8 cellular contexts compared by ENCODE assay signal in genomic region chr1:99728494-99729235, GRCh38. TPM values are rescaled to one million over a fixed set of nuclear protein-coding genes. Genes with fewer than 3 reads are reported as not detected.
DNase-seq lines count a peak whose midpoint lies in the region; ATAC-seq, FAIRE-seq and TF ChIP-seq lines count a peak whose summit lies in the region.

No MANE protein-coding gene starts in this region.

- H3K4me2 ChIP-seq in mesenchymal stem cell (ENCODE audit: low read length, poor library complexity, severe bottlenecking): no peak overlapping the region

- no peak overlapping the region for H4K91ac ChIP-seq in mesenchymal stem cell (ENCODE audit: low read length)

- H3K36me3 ChIP-seq in mesenchymal stem cell (ENCODE audit: control insufficient read depth in 1 of 2, insufficient read depth in 2 of 2, low read depth in 1 of 2, low read length in 2 of 2): peaks cover 0 to 7% of the 10 kb centered on the region in 2 experiments
- no peaks in the 10 kb centered on the region for H3K36me3 ChIP-seq in uterus

- H2BK120ac ChIP-seq in mesenchymal stem cell (ENCODE audit: low read depth, low read length): no peak overlapping the region

- H3K4ac ChIP-seq in mesenchymal stem cell (ENCODE audit: low read depth in 1 of 2, low read length in 2 of 2): no peak overlapping the region

- H3K14ac ChIP-seq in mesenchymal stem cell (ENCODE audit: low read length in 2 of 2): no peak overlapping the region

- TF ChIP-seq CTCF in astrocyte of the spinal cord (IDR thresholded peaks at IDR 0.05; ENCODE audit: low read depth, low read length) (peak; percentile 46), uterus (IDR thresholded peaks at IDR 0.05) (peak in 1 of 4 experiments; percentile 7)

- no peaks in the 10 kb centered on the region for H3K27me3 ChIP-seq in mesenchymal stem cell (ENCODE audit: control insufficient read depth in 1 of 2, insufficient read depth in 1 of 2, low read length in 2 of 2)
- no peaks in the 10 kb centered on the region for H3K27me3 ChIP-seq in uterus

- no peak overlapping the region for H2BK12ac ChIP-seq in mesenchymal stem cell (ENCODE audit: low read length in 2 of 2)

- in situ Hi-C loops in astrocyte of the spinal cord (cut with HindIII; ENCODE audit: low sequenced_read_pairs): no loop called here

- H3K27ac ChIP-seq in mesenchymal stem cell (ENCODE audit: low read length, poor library complexity, severe bottlenecking) (no peak overlapping the region), uterus (peak overlapping the region in 1 of 2 donors; percentile 26)

- ATAC-seq in HG02763 (IDR thresholded peaks at IDR 0.05; ENCODE audit: unreplicated experiment) (no peak), HG03460 (IDR thresholded peaks at IDR 0.05; ENCODE audit: unreplicated experiment) (no peak)

- H2BK5ac ChIP-seq in mesenchymal stem cell (ENCODE audit: low read depth, low read length, poor library complexity, severe bottlenecking): no peak overlapping the region

- H3K79me1 ChIP-seq in mesenchymal stem cell (replicated peaks; ENCODE audit: low read length, poor library complexity, severe bottlenecking): no peaks in the 10 kb centered on the region

- no peak overlapping the region for H2AFZ ChIP-seq in mesenchymal stem cell (ENCODE audit: low read depth, low read length)

- H2AK5ac ChIP-seq in mesenchymal stem cell (ENCODE audit: low read length, severe bottlenecking): no peak overlapping the region

- H3K4me1 ChIP-seq in mesenchymal stem cell (ENCODE audit: control insufficient read depth, insufficient read depth, low read depth, low read length) (peaks cover 3% of the 10 kb centered on the region), uterus (no peaks in the 10 kb centered on the region)

- H2BK15ac ChIP-seq in mesenchymal stem cell (ENCODE audit: low read depth, poor library complexity, severe bottlenecking): no peak overlapping the region

- no peak overlapping the region for H3K9ac ChIP-seq in mesenchymal stem cell (ENCODE audit: low read length)

- TF ChIP-seq POLR2A in GM12891 (IDR thresholded peaks at IDR 0.05; ENCODE audit: low read depth, low read length) (no peak), uterus (IDR thresholded peaks at IDR 0.05) (no peak)

- 92% methylated on average over 4 of the region's 4 CpGs for WGBS in mesenchymal stem cell

- no peak overlapping the region for H4K8ac ChIP-seq in mesenchymal stem cell (ENCODE audit: low read length)

- intact Hi-C loops in uterus (cut with DNase I; ENCODE audit: low total_unique reads): no loop called here

- H3K4me3 ChIP-seq in astrocyte of the spinal cord (ENCODE audit: low read depth, low read length): no peak overlapping the region
- no peak overlapping the region for H3K4me3 ChIP-seq in mesenchymal stem cell (ENCODE audit: insufficient read depth in 1 of 2, low read depth in 1 of 2, low read length in 2 of 2)
- no peak overlapping the region for H3K4me3 ChIP-seq in uterus

- no peak overlapping the region for H3K23ac ChIP-seq in mesenchymal stem cell (ENCODE audit: low read length in 2 of 2)

- DNase-seq in GM12891 (ENCODE audit: insufficient read length, low spot score) (no peak), HPDE6-E6E7 (ENCODE audit: extremely low spot score) (peak; percentile 16), astrocyte of the spinal cord (ENCODE audit: low read depth, low spot score) (peak; percentile 66), mesenchymal stem cell (peak; percentile 45), uterus (no peak), DMS79 (lab: John Stamatoyannopoulos, UW) (no peak)

- H3K18ac ChIP-seq in mesenchymal stem cell (ENCODE audit: low read depth in 1 of 2, low read length in 2 of 2): no peak overlapping the region

- H3K9me3 ChIP-seq in mesenchymal stem cell (ENCODE audit: control insufficient read depth, low read length) (no peaks in the 10 kb centered on the region), uterus (no peaks in the 10 kb centered on the region)

- peak; percentile 26 for FAIRE-seq in GM12891 (lab: Jason Lieb, UNC)

TF ChIP-seq in GM12891, 5 proteins besides CTCF, POLR2A, EP300 and RAD21:
- no peak for TF ChIP-seq POLR2AphosphoS5 (IDR thresholded peaks at IDR 0.05; ENCODE audit: low read depth, low read length)
- no peak for TF ChIP-seq SPI1 (IDR thresholded peaks at IDR 0.05; ENCODE audit: low read depth, low read length)
- TF ChIP-seq POU2F2 (IDR thresholded peaks at IDR 0.05; ENCODE audit: low read depth, low read length): no peak
- TF ChIP-seq PAX5 (IDR thresholded peaks at IDR 0.05; ENCODE audit: insufficient read depth, low read length, severe bottlenecking): no peak
- TF ChIP-seq TAF1 (IDR thresholded peaks at IDR 0.05; ENCODE audit: low read depth, low read length): no peak

RNA-seq across cellular contexts. Expression of gene FRRS1, which starts 37.8 kb away (rescaled TPM):
- polyA plus RNA-seq in GM12891 (2012; ENCODE audit: low read depth, missing spikeins): 2.2 TPM
- 6.5 TPM for polyA plus RNA-seq in mesenchymal stem cell (2013, experiment 1 of 2)
- 6.6 TPM for polyA plus RNA-seq in mesenchymal stem cell (2013, experiment 2 of 2)
- total RNA-seq in uterus: 10 to 100 TPM in 2 of 4 donors, 1 to 10 TPM in 1, under 1 TPM in 1; 0.51 to 28.6 (median 14.5) TPM

Comparison
In these comparisons a context has a peak if more than half of its experiments do, and no peak if none do; other contexts are left out.
1. DNase-seq: peak in HPDE6-E6E7 (single experiment), astrocyte of the spinal cord (single experiment) and mesenchymal stem cell (single experiment); none in GM12891 (single experiment), uterus (0 of 2) and DMS79 (single experiment).